Comparison of ENCODE assay signal across 18 cellular contexts in the genomic region with DNA sequence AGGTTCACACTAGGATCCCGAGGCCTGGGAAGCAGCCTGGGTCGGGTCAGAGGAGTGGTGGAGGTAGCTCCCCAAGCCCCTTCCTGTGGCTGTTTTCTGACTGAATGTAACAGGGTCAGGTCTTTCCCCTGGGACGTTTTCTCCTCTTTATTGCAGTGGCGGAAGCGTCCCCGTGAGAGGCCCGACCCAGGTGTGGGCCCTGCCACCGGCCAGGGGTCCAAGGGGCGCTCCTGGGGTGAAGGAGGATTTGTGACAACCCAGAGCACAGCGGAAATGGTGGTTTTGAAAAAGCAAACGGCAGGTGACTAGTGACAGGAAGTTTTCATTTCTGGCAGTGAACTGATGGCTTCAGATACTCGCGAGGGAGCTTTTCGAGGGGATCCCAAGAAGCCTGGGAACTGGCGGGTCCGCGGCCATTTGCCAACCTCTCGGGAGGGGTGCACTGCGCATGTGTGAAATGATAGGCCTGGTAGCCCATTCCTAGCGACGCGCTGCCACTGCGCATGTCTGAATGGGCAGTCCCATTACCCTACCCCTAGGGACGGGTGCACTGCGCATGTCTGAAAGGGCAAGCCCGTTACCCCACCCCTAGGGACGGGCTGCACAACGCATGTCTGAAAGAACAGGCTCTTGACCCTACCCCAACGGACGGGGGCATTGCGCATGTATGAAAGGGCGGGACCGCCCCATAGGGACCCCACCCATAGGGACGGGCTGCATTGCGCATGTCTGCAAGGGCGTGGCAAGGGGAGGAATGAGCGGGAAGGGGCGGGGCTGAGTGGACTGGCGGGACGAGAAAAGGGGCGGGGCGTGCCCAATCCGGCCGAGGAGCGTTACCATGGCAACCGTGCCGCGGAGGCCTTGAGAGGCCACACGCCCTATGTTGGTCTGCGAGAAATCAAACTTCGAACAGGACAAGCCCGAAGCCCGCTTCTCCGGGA.
A peak's percentile ranks its signal among the peaks of the same experiment; 100 is the strongest.
DNase-seq lines count a peak whose midpoint lies in the region; ATAC-seq and TF ChIP-seq lines count a peak whose summit lies in the region.
"Had no signal": no experiment of that assay in that cellular context is flagged by ENCODE, and none has a peak within 500 bp of the region (broad histone marks: within the 10 kb centered on the region; RNA-seq: fewer than 3 reads in every experiment).

No MANE protein-coding gene starts in this region.

- no peak overlapping the region for H2AFZ ChIP-seq in trophoblast cell (ENCODE audit: insufficient read depth, low read length, poor library complexity)

- H3K4me2 ChIP-seq in trophoblast cell (ENCODE audit: low read length), result no peak overlapping the region
- H3K4me2 ChIP-seq: BLaER1 treated with 17β-estradiol and CSF1 and Interleukin-3, amounts not matched to agents 10 nM and 100 nM had no signal

- no peaks in the 10 kb centered on the region for H3K4me1 Mint-ChIP-seq in activated T-cell treated with anti-CD3 and anti-CD28 coated beads, Interleukin-2, amount 50 U/mL, for 24 hours (ENCODE audit: low read depth)
- H3K4me1 Mint-ChIP-seq: activated CD4-positive, alpha-beta memory T cell treated with anti-CD3 and anti-CD28 coated beads, Interleukin-2, amount 10 ng/mL, durations not matched to agents 7 days and 5 days; activated naive CD8-positive, alpha-beta T cell treated with anti-CD3 and anti-CD28 coated beads for 36 hours; naive B cell had no signal

- H3K9ac ChIP-seq in trophoblast cell (ENCODE audit: low read length), result peak overlapping the region; percentile 72
- H3K9ac ChIP-seq: BLaER1 treated with 17β-estradiol and CSF1 and Interleukin-3, amounts not matched to agents 10 nM and 100 nM had no signal

- no peak overlapping the region for H3K27ac ChIP-seq in trophoblast cell (ENCODE audit: low read depth, low read length)
- no peak overlapping the region for H3K27ac ChIP-seq in esophagus squamous epithelium
- H3K27ac ChIP-seq: BLaER1 treated with 17β-estradiol and CSF1 and Interleukin-3, amounts not matched to agents 10 nM and 100 nM; thyroid gland had no signal

- H2BK12ac ChIP-seq in trophoblast cell (ENCODE audit: low read length), result no peak overlapping the region

- no peak overlapping the region for H3K4me3 Mint-ChIP-seq in activated T-cell treated with anti-CD3 and anti-CD28 coated beads, Interleukin-2, amount 50 U/mL, for 24 hours
- H3K4me3 Mint-ChIP-seq: activated CD4-positive, alpha-beta memory T cell treated with anti-CD3 and anti-CD28 coated beads, Interleukin-2, amount 10 ng/mL, durations not matched to agents 7 days and 5 days; activated naive CD8-positive, alpha-beta T cell treated with anti-CD3 and anti-CD28 coated beads for 36 hours had no signal

- H3K23ac ChIP-seq in trophoblast cell (ENCODE audit: low read length), result no peak overlapping the region

- H3K14ac ChIP-seq in trophoblast cell (ENCODE audit: low read length), result no peak overlapping the region

- H2BK5ac ChIP-seq in trophoblast cell (ENCODE audit: low read depth, low read length, poor library complexity), result no peak overlapping the region

- peaks cover 10% of the 10 kb centered on the region for H3K9me3 Mint-ChIP-seq in activated T-cell treated with anti-CD3 and anti-CD28 coated beads, Interleukin-2, amount 50 U/mL, for 24 hours

- intact Hi-C loops in esophagus squamous epithelium (cut with DNase I), result no loop called here

- WGBS in trophoblast cell (ENCODE audit: extremely low coverage, insufficient coverage, insufficient read length), result no CpG with 5 or more reads among the region's 54 CpGs
- WGBS in esophagus squamous epithelium, 2 donors, result 74% methylated on average over 33 to 39 of the region's 54 CpGs

- no peak overlapping the region for H3K18ac ChIP-seq in trophoblast cell (ENCODE audit: low read length)

- H2BK120ac ChIP-seq in trophoblast cell (ENCODE audit: insufficient read depth, low read length, poor library complexity), result no peak overlapping the region

- peak; percentile 25 for DNase-seq in NCI-H146 (lab: John Stamatoyannopoulos, UW)
- no peak for DNase-seq in NCI-H146 treated with DMSO at 0.1 percent for 48 hours (lab: John Stamatoyannopoulos, UW; ENCODE audit: unreplicated experiment)
- peak; percentile 85 for DNase-seq in NCI-H2029 treated with DMSO at 0.1 percent for 48 hours (lab: John Stamatoyannopoulos, UW)
- peak in 1 of 2 donors; percentile 0 for DNase-seq in trophoblast cell
- DNase-seq in activated T-cell treated with anti-CD3 and anti-CD28 coated beads, Interleukin-2, amount 50 U/mL, for 24 hours, result no peak
- DNase-seq in esophagus squamous epithelium (lab: John Stamatoyannopoulos, UW), result no peak
- DNase-seq: 8988T; activated CD4-positive, alpha-beta memory T cell treated with anti-CD3 and anti-CD28 coated beads, Interleukin-2, amount 10 ng/mL, durations not matched to agents 7 days and 5 days; activated naive CD8-positive, alpha-beta T cell treated with anti-CD3 and anti-CD28 coated beads for 36 hours; activated T-cell treated with anti-CD3 and anti-CD28 coated beads, Interleukin-2, amount 50 U/mL, for 48 hours; dermis blood vessel endothelial cell; naive B cell; NCI-H1105; thyroid gland had no signal

- TF ChIP-seq POLR2A in esophagus squamous epithelium (IDR thresholded peaks at IDR 0.05), result no peak

- no peaks in the 10 kb centered on the region for H3K36me3 ChIP-seq in trophoblast cell (ENCODE audit: control insufficient read depth in 1 of 2, insufficient read depth in 2 of 2, low read length in 2 of 2)
- no peaks in the 10 kb centered on the region for H3K36me3 ChIP-seq in esophagus squamous epithelium
- H3K36me3 ChIP-seq: BLaER1 treated with 17β-estradiol and CSF1 and Interleukin-3, amounts not matched to agents 10 nM and 100 nM; thyroid gland had no signal

- H3K27me3 Mint-ChIP-seq in activated T-cell treated with anti-CD3 and anti-CD28 coated beads, Interleukin-2, amount 50 U/mL, for 24 hours, result no peaks in the 10 kb centered on the region
- H3K27me3 Mint-ChIP-seq: activated CD4-positive, alpha-beta memory T cell treated with anti-CD3 and anti-CD28 coated beads, Interleukin-2, amount 10 ng/mL, durations not matched to agents 7 days and 5 days; activated naive CD8-positive, alpha-beta T cell treated with anti-CD3 and anti-CD28 coated beads for 36 hours; naive B cell had no signal

- no peak for TF ChIP-seq CTCF in esophagus squamous epithelium (IDR thresholded peaks at IDR 0.05)

- no peak overlapping the region for H4K8ac ChIP-seq in trophoblast cell (ENCODE audit: low read depth, low read length)

- H3K27me3 ChIP-seq in trophoblast cell (ENCODE audit: insufficient read depth, low read length) (no peaks in the 10 kb centered on the region), esophagus squamous epithelium (no peaks in the 10 kb centered on the region)
- H3K27me3 ChIP-seq: BLaER1 treated with 17β-estradiol and CSF1 and Interleukin-3, amounts not matched to agents 10 nM and 100 nM; thyroid gland had no signal

- H4K91ac ChIP-seq in trophoblast cell (ENCODE audit: low read depth, low read length), result no peak overlapping the region

- no peak overlapping the region for H2AK5ac ChIP-seq in trophoblast cell (ENCODE audit: low read length)

- H4K12ac ChIP-seq in trophoblast cell (ENCODE audit: low read depth, low read length), result no peak overlapping the region

- no peak overlapping the region for H3K27ac Mint-ChIP-seq in activated T-cell treated with anti-CD3 and anti-CD28 coated beads, Interleukin-2, amount 50 U/mL, for 24 hours
- H3K27ac Mint-ChIP-seq: activated CD4-positive, alpha-beta memory T cell treated with anti-CD3 and anti-CD28 coated beads, Interleukin-2, amount 10 ng/mL, durations not matched to agents 7 days and 5 days; activated naive CD8-positive, alpha-beta T cell treated with anti-CD3 and anti-CD28 coated beads for 36 hours; naive B cell had no signal

- H3K79me1 ChIP-seq in trophoblast cell (ENCODE audit: low read length), result no peaks in the 10 kb centered on the region

- no peak overlapping the region for H3K4ac ChIP-seq in trophoblast cell (ENCODE audit: low read depth, low read length)

- peaks cover 38% of the 10 kb centered on the region for H3K9me3 ChIP-seq in trophoblast cell (ENCODE audit: insufficient read depth, low read depth, low read length)
- peaks cover 0 to 5% (median 4%) of the 10 kb centered on the region in 3 donors for H3K9me3 ChIP-seq in esophagus squamous epithelium
- H3K9me3 ChIP-seq: thyroid gland had no signal

- H3K79me2 ChIP-seq in trophoblast cell (ENCODE audit: control insufficient read depth, insufficient read depth, low read length, poor library complexity), result no peaks in the 10 kb centered on the region

- H3K4me3 ChIP-seq in trophoblast cell (ENCODE audit: low read depth, low read length) (no peak overlapping the region), esophagus squamous epithelium (no peak overlapping the region)
- H3K4me3 ChIP-seq: BLaER1 treated with 17β-estradiol and CSF1 and Interleukin-3, amounts not matched to agents 10 nM and 100 nM; lung; thyroid gland had no signal

- peak; percentile 91 for ATAC-seq in SK-N-SH treated with all-trans-retinoic acid at 6 μM for 48 hours
- ATAC-seq in HG03139 (IDR thresholded peaks at IDR 0.05; ENCODE audit: unreplicated experiment), result no peak

- H3K4me1 ChIP-seq in trophoblast cell (ENCODE audit: control insufficient read depth in 1 of 2, insufficient read depth in 2 of 2, low read length in 2 of 2), result no peaks in the 10 kb centered on the region
- H3K4me1 ChIP-seq in esophagus squamous epithelium, result no peaks in the 10 kb centered on the region
- H3K4me1 ChIP-seq: thyroid gland had no signal

- H3K36me3 Mint-ChIP-seq in activated T-cell treated with anti-CD3 and anti-CD28 coated beads, Interleukin-2, amount 50 U/mL, for 24 hours (ENCODE audit: low read depth), result no peaks in the 10 kb centered on the region
- H3K36me3 Mint-ChIP-seq: activated naive CD8-positive, alpha-beta T cell treated with anti-CD3 and anti-CD28 coated beads for 36 hours; naive B cell had no signal

TF ChIP-seq in SK-N-SH treated with all-trans-retinoic acid at 6 μM for 48 hours, 23 proteins besides CTCF, POLR2A, EP300 and RAD21:
- TF ChIP-seq ZFP3 (CRISPR knock-in tag; IDR thresholded peaks at IDR 0.05), result no peak
- TF ChIP-seq, protein P1, sequence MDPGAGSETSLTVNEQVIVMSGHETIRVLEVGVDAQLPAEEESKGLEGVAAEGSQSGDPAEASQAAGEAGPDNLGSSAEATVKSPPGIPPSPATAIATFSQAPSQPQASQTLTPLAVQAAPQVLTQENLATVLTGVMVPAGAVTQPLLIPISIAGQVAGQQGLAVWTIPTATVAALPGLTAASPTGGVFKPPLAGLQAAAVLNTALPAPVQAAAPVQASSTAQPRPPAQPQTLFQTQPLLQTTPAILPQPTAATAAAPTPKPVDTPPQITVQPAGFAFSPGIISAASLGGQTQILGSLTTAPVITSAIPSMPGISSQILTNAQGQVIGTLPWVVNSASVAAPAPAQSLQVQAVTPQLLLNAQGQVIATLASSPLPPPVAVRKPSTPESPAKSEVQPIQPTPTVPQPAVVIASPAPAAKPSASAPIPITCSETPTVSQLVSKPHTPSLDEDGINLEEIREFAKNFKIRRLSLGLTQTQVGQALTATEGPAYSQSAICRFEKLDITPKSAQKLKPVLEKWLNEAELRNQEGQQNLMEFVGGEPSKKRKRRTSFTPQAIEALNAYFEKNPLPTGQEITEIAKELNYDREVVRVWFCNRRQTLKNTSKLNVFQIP (CRISPR knock-in tag; IDR thresholded peaks at IDR 0.05; ENCODE audit: borderline replicate concordance, low read depth), result 0 out of 2 replicates have a peak, but pooled peaks have one; percentile 23

Comparison
In these comparisons a context has a peak if more than half of its experiments do, and no peak if none do; other contexts are left out.
1. DNase-seq: peak in NCI-H146 (single experiment) and NCI-H2029 treated with DMSO at 0.1 percent for 48 hours (single experiment); none in NCI-H146 treated with DMSO at 0.1 percent for 48 hours (single experiment), activated T-cell treated with anti-CD3 and anti-CD28 coated beads, Interleukin-2, amount 50 U/mL, for 24 hours (single experiment) and esophagus squamous epithelium (single experiment).